ENCODE assay signal across 1 cellular context in the genomic region with DNA sequence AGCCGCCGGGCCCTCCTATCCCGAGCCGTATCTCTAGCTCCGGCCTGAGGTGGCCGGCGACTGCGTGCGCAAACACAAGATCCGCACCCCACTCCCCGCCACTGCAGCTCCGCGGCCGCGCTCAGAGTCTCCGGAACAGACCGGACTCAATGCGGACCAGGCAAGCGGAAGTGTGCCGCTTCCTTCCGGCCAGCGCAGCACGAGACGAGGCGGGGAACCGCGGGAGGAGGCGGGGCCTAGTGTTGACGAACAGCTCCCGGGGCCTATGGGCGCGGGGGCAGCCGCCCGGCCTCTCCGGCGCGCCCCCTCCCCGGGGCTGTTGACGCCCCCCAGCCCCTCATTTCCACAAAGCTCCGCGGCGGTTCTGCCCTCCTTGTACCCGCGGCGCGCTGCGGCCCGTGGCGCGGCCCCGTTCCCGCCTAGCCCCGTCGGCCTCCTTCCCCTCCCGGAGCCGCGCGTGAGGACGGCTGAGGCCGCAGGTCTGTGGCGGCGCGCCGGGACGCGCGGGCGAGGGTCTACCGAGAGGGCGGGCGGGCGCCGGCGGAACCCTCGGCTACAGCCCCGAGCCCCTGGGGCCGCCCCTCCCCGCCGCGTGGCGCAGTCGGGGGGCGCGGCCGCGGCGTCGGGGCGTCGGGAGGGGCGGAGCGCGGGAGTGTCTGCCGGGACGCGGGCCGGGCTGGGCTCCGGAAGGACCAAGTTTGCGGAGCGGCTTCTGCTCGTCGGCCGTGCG.
TF ChIP-seq lines count a peak whose summit lies in the region.

A gene with protein sequence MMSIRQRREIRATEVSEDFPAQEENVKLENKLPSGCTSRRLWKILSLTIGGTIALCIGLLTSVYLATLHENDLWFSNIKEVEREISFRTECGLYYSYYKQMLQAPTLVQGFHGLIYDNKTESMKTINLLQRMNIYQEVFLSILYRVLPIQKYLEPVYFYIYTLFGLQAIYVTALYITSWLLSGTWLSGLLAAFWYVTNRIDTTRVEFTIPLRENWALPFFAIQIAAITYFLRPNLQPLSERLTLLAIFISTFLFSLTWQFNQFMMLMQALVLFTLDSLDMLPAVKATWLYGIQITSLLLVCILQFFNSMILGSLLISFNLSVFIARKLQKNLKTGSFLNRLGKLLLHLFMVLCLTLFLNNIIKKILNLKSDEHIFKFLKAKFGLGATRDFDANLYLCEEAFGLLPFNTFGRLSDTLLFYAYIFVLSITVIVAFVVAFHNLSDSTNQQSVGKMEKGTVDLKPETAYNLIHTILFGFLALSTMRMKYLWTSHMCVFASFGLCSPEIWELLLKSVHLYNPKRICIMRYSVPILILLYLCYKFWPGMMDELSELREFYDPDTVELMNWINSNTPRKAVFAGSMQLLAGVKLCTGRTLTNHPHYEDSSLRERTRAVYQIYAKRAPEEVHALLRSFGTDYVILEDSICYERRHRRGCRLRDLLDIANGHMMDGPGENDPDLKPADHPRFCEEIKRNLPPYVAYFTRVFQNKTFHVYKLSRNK (plus strand): TSS at position 340 of the 730 bp plus-strand sequence. CDS start 2,484 bp downstream, outside the sequence.

TF ChIP-seq in HepG2, 621 proteins besides CTCF, POLR2A, EP300 and RAD21 (continued from another document and continues in another):
- TF ChIP-seq, protein P1, sequence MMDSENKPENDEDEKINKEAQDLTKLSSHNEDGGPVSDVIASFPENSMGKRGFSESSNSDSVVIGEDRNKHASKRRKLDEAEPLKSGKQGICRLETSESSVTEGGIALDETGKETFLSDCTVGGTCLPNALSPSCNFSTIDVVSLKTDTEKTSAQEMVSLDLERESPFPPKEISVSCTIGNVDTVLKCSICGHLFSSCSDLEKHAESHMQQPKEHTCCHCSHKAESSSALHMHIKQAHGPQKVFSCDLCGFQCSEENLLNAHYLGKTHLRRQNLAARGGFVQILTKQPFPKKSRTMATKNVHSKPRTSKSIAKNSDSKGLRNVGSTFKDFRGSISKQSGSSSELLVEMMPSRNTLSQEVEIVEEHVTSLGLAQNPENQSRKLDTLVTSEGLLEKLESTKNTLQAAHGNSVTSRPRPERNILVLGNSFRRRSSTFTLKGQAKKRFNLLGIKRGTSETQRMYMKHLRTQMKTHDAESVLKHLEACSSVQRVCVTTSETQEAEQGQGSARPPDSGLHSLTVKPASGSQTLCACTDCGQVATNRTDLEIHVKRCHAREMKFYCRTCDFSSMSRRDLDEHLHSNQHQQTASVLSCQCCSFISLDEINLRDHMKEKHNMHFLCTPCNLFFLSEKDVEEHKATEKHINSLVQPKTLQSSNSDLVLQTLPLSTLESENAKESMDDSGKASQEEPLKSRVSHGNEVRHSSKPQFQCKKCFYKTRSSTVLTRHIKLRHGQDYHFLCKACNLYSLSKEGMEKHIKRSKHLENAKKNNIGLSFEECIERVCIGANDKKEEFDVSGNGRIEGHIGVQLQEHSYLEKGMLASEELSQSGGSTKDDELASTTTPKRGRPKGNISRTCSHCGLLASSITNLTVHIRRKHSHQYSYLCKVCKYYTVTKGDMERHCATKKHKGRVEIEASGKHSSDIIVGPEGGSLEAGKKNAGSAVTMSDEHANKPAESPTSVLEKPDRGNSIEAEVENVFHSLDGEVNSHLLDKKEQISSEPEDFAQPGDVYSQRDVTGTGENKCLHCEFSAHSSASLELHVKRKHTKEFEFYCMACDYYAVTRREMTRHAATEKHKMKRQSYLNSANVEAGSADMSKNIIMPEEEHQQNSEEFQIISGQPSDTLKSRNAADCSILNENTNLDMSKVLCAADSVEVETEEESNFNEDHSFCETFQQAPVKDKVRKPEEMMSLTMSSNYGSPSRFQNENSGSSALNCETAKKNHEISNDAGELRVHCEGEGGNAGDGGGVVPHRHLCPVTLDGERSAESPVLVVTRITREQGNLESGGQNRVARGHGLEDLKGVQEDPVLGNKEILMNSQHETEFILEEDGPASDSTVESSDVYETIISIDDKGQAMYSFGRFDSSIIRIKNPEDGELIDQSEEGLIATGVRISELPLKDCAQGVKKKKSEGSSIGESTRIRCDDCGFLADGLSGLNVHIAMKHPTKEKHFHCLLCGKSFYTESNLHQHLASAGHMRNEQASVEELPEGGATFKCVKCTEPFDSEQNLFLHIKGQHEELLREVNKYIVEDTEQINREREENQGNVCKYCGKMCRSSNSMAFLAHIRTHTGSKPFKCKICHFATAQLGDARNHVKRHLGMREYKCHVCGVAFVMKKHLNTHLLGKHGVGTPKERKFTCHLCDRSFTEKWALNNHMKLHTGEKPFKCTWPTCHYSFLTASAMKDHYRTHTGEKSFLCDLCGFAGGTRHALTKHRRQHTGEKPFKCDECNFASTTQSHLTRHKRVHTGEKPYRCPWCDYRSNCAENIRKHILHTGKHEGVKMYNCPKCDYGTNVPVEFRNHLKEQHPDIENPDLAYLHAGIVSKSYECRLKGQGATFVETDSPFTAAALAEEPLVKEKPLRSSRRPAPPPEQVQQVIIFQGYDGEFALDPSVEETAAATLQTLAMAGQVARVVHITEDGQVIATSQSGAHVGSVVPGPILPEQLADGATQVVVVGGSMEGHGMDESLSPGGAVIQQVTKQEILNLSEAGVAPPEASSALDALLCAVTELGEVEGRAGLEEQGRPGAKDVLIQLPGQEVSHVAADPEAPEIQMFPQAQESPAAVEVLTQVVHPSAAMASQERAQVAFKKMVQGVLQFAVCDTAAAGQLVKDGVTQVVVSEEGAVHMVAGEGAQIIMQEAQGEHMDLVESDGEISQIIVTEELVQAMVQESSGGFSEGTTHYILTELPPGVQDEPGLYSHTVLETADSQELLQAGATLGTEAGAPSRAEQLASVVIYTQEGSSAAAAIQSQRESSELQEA (CRISPR knock-in tag; IDR thresholded peaks at IDR 0.05; ENCODE audit: not compliant biosample characterization) = no peak
- TF ChIP-seq ZNF816 (CRISPR knock-in tag; IDR thresholded peaks at IDR 0.05; ENCODE audit: borderline replicate concordance) (no peak), MYC (CRISPR knock-in tag; IDR thresholded peaks at IDR 0.05; ENCODE audit: borderline replicate concordance) (peak; percentile 84), ZNF343 (CRISPR knock-in tag; IDR thresholded peaks at IDR 0.05) (no peak), SP1 (IDR thresholded peaks at IDR 0.05) (no peak), SP1 (CRISPR knock-in tag; IDR thresholded peaks at IDR 0.05) (peak; percentile 89), NR2C2 (CRISPR knock-in tag; IDR thresholded peaks at IDR 0.05; ENCODE audit: borderline replicate concordance) (peak; percentile 40; the same call in 1 of the 2 replicates), ZFP36 (IDR thresholded peaks at IDR 0.05; ENCODE audit: borderline replicate concordance, low read depth, low read length, partially characterized antibody) (no peak), YY1 (IDR thresholded peaks at IDR 0.05; ENCODE audit: insufficient read depth, insufficient replicate concordance, low read depth, low read length) (peak; percentile 56), KMT2B (CRISPR knock-in tag; IDR thresholded peaks at IDR 0.05) (peak; percentile 77), POGZ (CRISPR knock-in tag; IDR thresholded peaks at IDR 0.05) (peak; percentile 74), ZNF367 (CRISPR knock-in tag; IDR thresholded peaks at IDR 0.05; ENCODE audit: borderline replicate concordance) (no peak; the same call in 1 of the 2 replicates), ZNF724P (CRISPR knock-in tag; IDR thresholded peaks at IDR 0.05; ENCODE audit: borderline replicate concordance) (peak; percentile 90), ZFP41 (CRISPR knock-in tag; IDR thresholded peaks at IDR 0.05; ENCODE audit: borderline replicate concordance) (no peak), TOPORS (CRISPR knock-in tag; IDR thresholded peaks at IDR 0.05) (no peak), NONO (IDR thresholded peaks at IDR 0.05) (no peak), NONO (CRISPR knock-in tag; conservative IDR thresholded peaks at IDR 0.05) (peak; percentile 90), MAZ (IDR thresholded peaks at IDR 0.05; ENCODE audit: borderline replicate concordance, low read depth, low read length) (peak; percentile 65; the same call in 1 of the 2 replicates), MAZ (CRISPR knock-in tag; IDR thresholded peaks at IDR 0.05; ENCODE audit: low read depth) (peak; percentile 81), TARDBP (CRISPR knock-in tag; IDR thresholded peaks at IDR 0.05) (0 out of 2 replicates have a peak, but pooled peaks have one; percentile 51), GABPB1 (CRISPR knock-in tag; IDR thresholded peaks at IDR 0.05) (peak; percentile 96), PCBP2 (optimal IDR thresholded peaks at IDR 0.05; ENCODE audit: low read depth, low read length, poor library complexity, severe bottlenecking) (no peak), ZKSCAN1 (IDR thresholded peaks at IDR 0.05; ENCODE audit: low read length) (peak; percentile 9; the same call in 1 of the 2 replicates), NFATC3 (CRISPR knock-in tag; IDR thresholded peaks at IDR 0.05) (0 out of 2 replicates have a peak, but pooled peaks have one; percentile 49)
- TF ChIP-seq, protein P2, sequence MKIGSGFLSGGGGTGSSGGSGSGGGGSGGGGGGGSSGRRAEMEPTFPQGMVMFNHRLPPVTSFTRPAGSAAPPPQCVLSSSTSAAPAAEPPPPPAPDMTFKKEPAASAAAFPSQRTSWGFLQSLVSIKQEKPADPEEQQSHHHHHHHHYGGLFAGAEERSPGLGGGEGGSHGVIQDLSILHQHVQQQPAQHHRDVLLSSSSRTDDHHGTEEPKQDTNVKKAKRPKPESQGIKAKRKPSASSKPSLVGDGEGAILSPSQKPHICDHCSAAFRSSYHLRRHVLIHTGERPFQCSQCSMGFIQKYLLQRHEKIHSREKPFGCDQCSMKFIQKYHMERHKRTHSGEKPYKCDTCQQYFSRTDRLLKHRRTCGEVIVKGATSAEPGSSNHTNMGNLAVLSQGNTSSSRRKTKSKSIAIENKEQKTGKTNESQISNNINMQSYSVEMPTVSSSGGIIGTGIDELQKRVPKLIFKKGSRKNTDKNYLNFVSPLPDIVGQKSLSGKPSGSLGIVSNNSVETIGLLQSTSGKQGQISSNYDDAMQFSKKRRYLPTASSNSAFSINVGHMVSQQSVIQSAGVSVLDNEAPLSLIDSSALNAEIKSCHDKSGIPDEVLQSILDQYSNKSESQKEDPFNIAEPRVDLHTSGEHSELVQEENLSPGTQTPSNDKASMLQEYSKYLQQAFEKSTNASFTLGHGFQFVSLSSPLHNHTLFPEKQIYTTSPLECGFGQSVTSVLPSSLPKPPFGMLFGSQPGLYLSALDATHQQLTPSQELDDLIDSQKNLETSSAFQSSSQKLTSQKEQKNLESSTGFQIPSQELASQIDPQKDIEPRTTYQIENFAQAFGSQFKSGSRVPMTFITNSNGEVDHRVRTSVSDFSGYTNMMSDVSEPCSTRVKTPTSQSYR (CRISPR knock-in tag; IDR thresholded peaks at IDR 0.05; ENCODE audit: borderline replicate concordance) = peak; percentile 10; the same call in 1 of the 2 replicates
- TF ChIP-seq, protein P3, sequence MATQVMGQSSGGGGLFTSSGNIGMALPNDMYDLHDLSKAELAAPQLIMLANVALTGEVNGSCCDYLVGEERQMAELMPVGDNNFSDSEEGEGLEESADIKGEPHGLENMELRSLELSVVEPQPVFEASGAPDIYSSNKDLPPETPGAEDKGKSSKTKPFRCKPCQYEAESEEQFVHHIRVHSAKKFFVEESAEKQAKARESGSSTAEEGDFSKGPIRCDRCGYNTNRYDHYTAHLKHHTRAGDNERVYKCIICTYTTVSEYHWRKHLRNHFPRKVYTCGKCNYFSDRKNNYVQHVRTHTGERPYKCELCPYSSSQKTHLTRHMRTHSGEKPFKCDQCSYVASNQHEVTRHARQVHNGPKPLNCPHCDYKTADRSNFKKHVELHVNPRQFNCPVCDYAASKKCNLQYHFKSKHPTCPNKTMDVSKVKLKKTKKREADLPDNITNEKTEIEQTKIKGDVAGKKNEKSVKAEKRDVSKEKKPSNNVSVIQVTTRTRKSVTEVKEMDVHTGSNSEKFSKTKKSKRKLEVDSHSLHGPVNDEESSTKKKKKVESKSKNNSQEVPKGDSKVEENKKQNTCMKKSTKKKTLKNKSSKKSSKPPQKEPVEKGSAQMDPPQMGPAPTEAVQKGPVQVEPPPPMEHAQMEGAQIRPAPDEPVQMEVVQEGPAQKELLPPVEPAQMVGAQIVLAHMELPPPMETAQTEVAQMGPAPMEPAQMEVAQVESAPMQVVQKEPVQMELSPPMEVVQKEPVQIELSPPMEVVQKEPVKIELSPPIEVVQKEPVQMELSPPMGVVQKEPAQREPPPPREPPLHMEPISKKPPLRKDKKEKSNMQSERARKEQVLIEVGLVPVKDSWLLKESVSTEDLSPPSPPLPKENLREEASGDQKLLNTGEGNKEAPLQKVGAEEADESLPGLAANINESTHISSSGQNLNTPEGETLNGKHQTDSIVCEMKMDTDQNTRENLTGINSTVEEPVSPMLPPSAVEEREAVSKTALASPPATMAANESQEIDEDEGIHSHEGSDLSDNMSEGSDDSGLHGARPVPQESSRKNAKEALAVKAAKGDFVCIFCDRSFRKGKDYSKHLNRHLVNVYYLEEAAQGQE (IDR thresholded peaks at IDR 0.05; ENCODE audit: borderline replicate concordance in 1 of 2, low read depth in 1 of 2, low read length in 2 of 2) = peak in 1 of 2 experiments; percentile 20; a peak in 1 of 4 replicates
- TF ChIP-seq, protein P4, sequence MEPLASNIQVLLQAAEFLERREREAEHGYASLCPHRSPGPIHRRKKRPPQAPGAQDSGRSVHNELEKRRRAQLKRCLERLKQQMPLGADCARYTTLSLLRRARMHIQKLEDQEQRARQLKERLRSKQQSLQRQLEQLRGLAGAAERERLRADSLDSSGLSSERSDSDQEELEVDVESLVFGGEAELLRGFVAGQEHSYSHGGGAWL (CRISPR knock-in tag; IDR thresholded peaks at IDR 0.05) = peak; percentile 90
- TF ChIP-seq, protein P5, sequence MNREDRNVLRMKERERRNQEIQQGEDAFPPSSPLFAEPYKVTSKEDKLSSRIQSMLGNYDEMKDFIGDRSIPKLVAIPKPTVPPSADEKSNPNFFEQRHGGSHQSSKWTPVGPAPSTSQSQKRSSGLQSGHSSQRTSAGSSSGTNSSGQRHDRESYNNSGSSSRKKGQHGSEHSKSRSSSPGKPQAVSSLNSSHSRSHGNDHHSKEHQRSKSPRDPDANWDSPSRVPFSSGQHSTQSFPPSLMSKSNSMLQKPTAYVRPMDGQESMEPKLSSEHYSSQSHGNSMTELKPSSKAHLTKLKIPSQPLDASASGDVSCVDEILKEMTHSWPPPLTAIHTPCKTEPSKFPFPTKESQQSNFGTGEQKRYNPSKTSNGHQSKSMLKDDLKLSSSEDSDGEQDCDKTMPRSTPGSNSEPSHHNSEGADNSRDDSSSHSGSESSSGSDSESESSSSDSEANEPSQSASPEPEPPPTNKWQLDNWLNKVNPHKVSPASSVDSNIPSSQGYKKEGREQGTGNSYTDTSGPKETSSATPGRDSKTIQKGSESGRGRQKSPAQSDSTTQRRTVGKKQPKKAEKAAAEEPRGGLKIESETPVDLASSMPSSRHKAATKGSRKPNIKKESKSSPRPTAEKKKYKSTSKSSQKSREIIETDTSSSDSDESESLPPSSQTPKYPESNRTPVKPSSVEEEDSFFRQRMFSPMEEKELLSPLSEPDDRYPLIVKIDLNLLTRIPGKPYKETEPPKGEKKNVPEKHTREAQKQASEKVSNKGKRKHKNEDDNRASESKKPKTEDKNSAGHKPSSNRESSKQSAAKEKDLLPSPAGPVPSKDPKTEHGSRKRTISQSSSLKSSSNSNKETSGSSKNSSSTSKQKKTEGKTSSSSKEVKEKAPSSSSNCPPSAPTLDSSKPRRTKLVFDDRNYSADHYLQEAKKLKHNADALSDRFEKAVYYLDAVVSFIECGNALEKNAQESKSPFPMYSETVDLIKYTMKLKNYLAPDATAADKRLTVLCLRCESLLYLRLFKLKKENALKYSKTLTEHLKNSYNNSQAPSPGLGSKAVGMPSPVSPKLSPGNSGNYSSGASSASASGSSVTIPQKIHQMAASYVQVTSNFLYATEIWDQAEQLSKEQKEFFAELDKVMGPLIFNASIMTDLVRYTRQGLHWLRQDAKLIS (CRISPR knock-in tag; IDR thresholded peaks at IDR 0.05) = 0 out of 2 replicates have a peak, but pooled peaks have one; percentile 35
